Comparison of ENCODE assay signal across 7 cellular contexts in the genomic region with DNA sequence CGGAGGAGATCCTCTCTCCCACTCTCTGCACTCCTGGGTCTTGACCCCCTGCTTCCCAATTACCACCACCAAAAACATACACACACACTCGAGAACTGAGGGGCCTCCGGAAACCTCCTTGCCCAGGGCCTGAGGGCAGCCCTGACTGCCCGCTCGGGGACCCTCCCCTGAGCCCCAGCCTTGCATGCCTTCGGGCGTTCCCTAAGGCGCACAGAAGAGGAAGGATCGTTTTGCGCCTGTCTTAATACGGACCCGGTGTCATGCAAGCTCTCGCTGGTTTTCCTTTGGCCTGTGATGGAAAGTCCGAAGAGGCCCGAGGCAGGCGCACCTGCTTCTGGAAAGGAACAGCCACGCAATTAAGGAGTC. TPM values are rescaled to one million over a fixed set of nuclear protein-coding genes. Genes with fewer than 3 reads are reported as not detected.
DNase-seq lines count a peak whose midpoint lies in the region; ATAC-seq and TF ChIP-seq lines count a peak whose summit lies in the region.

No MANE protein-coding gene starts in this region.

- H3F3A ChIP-seq in Loucy (ENCODE audit: low read depth) = no peaks in the 10 kb centered on the region
- no peaks in the 10 kb centered on the region for H3F3A ChIP-seq in smooth muscle cell (ENCODE audit: low read depth)

- no peak overlapping the region for H3K27ac Mint-ChIP-seq in activated T-helper 17 cell treated with anti-CD3 and anti-CD28 coated beads, Interleukin-2, amount 50 U/mL, for 72 hours

- no peak overlapping the region for H3K9ac ChIP-seq in Loucy (ENCODE audit: low read depth, low read length, poor library complexity, severe bottlenecking)
- H3K9ac ChIP-seq in smooth muscle cell (ENCODE audit: low read depth) = no peak overlapping the region

- no peak overlapping the region for H3K4me3 Mint-ChIP-seq in activated T-helper 17 cell treated with anti-CD3 and anti-CD28 coated beads, Interleukin-2, amount 50 U/mL, for 72 hours

- H3K36me3 ChIP-seq in Loucy (ENCODE audit: insufficient read depth, low read length) = no peaks in the 10 kb centered on the region
- no peaks in the 10 kb centered on the region for H3K36me3 ChIP-seq in smooth muscle cell (ENCODE audit: low read depth)

- H3K79me2 ChIP-seq in Loucy (ENCODE audit: insufficient read depth, low read length) (no peaks in the 10 kb centered on the region), smooth muscle cell (ENCODE audit: low read depth) (no peaks in the 10 kb centered on the region)

- no peak for DNase-seq in epithelial cell of esophagus (ENCODE audit: low read depth)
- DNase-seq in smooth muscle cell (lab: John Stamatoyannopoulos, UW; ENCODE audit: unreplicated experiment) = no peak
- DNase-seq in dedifferentiated amniotic fluid mesenchymal stem cell (ENCODE audit: extremely low spot score) = no peak
- DNase-seq in NCI-H1092 (lab: John Stamatoyannopoulos, UW) = no peak

- H3K9me3 ChIP-seq in Loucy (ENCODE audit: insufficient read depth, low read depth, low read length) = no peaks in the 10 kb centered on the region
- no peaks in the 10 kb centered on the region for H3K9me3 ChIP-seq in smooth muscle cell (replicated peaks; ENCODE audit: low read depth)

- H3K27me3 ChIP-seq in Loucy (ENCODE audit: insufficient read depth, low read length, poor library complexity, severe bottlenecking) (peaks cover 10% of the 10 kb centered on the region), smooth muscle cell (ENCODE audit: low read depth) (peaks cover 94% of the 10 kb centered on the region)

- TF ChIP-seq CTCF in Loucy (conservative IDR thresholded peaks at IDR 0.05; ENCODE audit: low read length) (no peak), epithelial cell of esophagus (IDR thresholded peaks at IDR 0.05; ENCODE audit: insufficient read depth, low read depth, low read length, missing control alignments) (no peak), smooth muscle cell (IDR thresholded peaks at IDR 0.05; ENCODE audit: borderline replicate concordance, insufficient read depth, poor library complexity, severe bottlenecking) (no peak)

- no peak overlapping the region for H3K27ac ChIP-seq in smooth muscle cell (ENCODE audit: low read depth)

- H4K20me1 ChIP-seq in Loucy (ENCODE audit: insufficient read depth, low read length, poor library complexity, severe bottlenecking) (no peaks in the 10 kb centered on the region), smooth muscle cell (ENCODE audit: low read depth) (no peaks in the 10 kb centered on the region)

- peaks cover 39% of the 10 kb centered on the region for H3K27me3 Mint-ChIP-seq in activated T-helper 17 cell treated with anti-CD3 and anti-CD28 coated beads, Interleukin-2, amount 50 U/mL, for 72 hours

- H3K4me3 ChIP-seq in Loucy (ENCODE audit: low read length, poor library complexity, severe bottlenecking) (peak overlapping the region; percentile 77), epithelial cell of esophagus (ENCODE audit: low read length) (peak overlapping the region; percentile 34), smooth muscle cell (peak overlapping the region; percentile 85)

- H3K4me1 Mint-ChIP-seq in activated T-helper 17 cell treated with anti-CD3 and anti-CD28 coated beads, Interleukin-2, amount 50 U/mL, for 72 hours = no peaks in the 10 kb centered on the region

- peak; percentile 9 for ATAC-seq in GM21515 (IDR thresholded peaks at IDR 0.05; ENCODE audit: unreplicated experiment)
- no peak for ATAC-seq in activated T-helper 17 cell treated with anti-CD3 and anti-CD28 coated beads, Interleukin-2, amount 50 U/mL, for 72 hours (replicated peaks)

- H2AFZ ChIP-seq in Loucy (ENCODE audit: low read length) = peak overlapping the region; percentile 95; the same call in 1 of the 2 replicates
- H2AFZ ChIP-seq in smooth muscle cell (ENCODE audit: low read depth) = no peak overlapping the region

- H3K36me3 Mint-ChIP-seq in activated T-helper 17 cell treated with anti-CD3 and anti-CD28 coated beads, Interleukin-2, amount 50 U/mL, for 72 hours (ENCODE audit: low read depth) = no peaks in the 10 kb centered on the region

- WGBS in smooth muscle cell (ENCODE audit: low lambda C conversion rate) = 12% methylated on average over 17 of the region's 17 CpGs

- H3K4me1 ChIP-seq in Loucy (ENCODE audit: insufficient read depth, low read length, poor library complexity, severe bottlenecking) = peaks cover 8% of the 10 kb centered on the region
- peaks cover 8% of the 10 kb centered on the region for H3K4me1 ChIP-seq in smooth muscle cell (ENCODE audit: low read depth)

- H3K9me3 Mint-ChIP-seq in activated T-helper 17 cell treated with anti-CD3 and anti-CD28 coated beads, Interleukin-2, amount 50 U/mL, for 72 hours = no peaks in the 10 kb centered on the region

- H3K4me2 ChIP-seq in Loucy (ENCODE audit: low read depth, low read length, poor library complexity, severe bottlenecking) = peak overlapping the region; percentile 97
- H3K4me2 ChIP-seq in smooth muscle cell = peak overlapping the region; percentile 98

- H3K9me2 ChIP-seq in Loucy (replicated peaks; ENCODE audit: low read depth, low read length) = no peaks in the 10 kb centered on the region

RNA-seq across cellular contexts. Expression of a gene that starts 19.8 kb away (rescaled TPM):
- not detected in 2 replicates for total RNA-seq in smooth muscle cell
- not detected in 2 replicates for polyA plus RNA-seq in smooth muscle cell
- not detected for total RNA-seq in activated T-helper 17 cell treated with anti-CD3 and anti-CD28 coated beads, Interleukin-2, amount 50 U/mL, for 72 hours

Comparison
In these comparisons a context has a peak if more than half of its experiments do, and no peak if none do; other contexts are left out.
1. H3K4me3 ChIP-seq: peak in every context shown above with its lines; median percentile 85 in smooth muscle cell; 77 in Loucy; 34 in epithelial cell of esophagus.